ENCODE assay signal across 26 cellular contexts in genomic region chr9:18811171-18811570, GRCh38.
"Had no signal": no experiment of that assay in that cellular context is flagged by ENCODE, and none has a peak within 500 bp of the region (broad histone marks: within the 10 kb centered on the region; RNA-seq: fewer than 3 reads in every experiment).

No MANE protein-coding gene starts in this region.

- DNase-seq: activated CD4-positive, alpha-beta memory T cell treated with anti-CD3 and anti-CD28 coated beads, Interleukin-2, amount 10 ng/mL, durations not matched to agents 7 days and 5 days; activated CD4-positive, alpha-beta T cell treated with anti-CD3 and anti-CD28 coated beads for 1 hour; activated CD4-positive, alpha-beta T cell treated with anti-CD3 and anti-CD28 coated beads for 4 hours; activated CD4-positive, alpha-beta T cell treated with anti-CD3 and anti-CD28 coated beads, Interleukin-2, amount 10 ng/mL, durations not matched to agents 7 days and 5 days; activated CD4-positive, alpha-beta T cell treated with anti-CD3 and anti-CD28 coated beads, Interleukin-2, amount 50 U/mL, for 4 hours; activated CD8-positive, alpha-beta memory T cell treated with anti-CD3 and anti-CD28 coated beads, Interleukin-2, amount 50 U/mL, for 48 hours; activated gamma-delta T cell; activated naive CD4-positive, alpha-beta T cell; activated naive CD4-positive, alpha-beta T cell treated with anti-CD3 and anti-CD28 coated beads, Interleukin-2, amount 10 ng/mL, durations not matched to agents 7 days and 5 days; activated naive CD8-positive, alpha-beta T cell treated with anti-CD3 and anti-CD28 coated beads, Interleukin-2, amount 10 ng/mL, durations not matched to agents 7 days and 5 days; activated T-cell treated with anti-CD3 and anti-CD28 coated beads for 4 hours; activated T-cell treated with anti-CD3 and anti-CD28 coated beads, Interleukin-2, amount 50 U/mL, for 24 hours; activated T-cell treated with anti-CD3 and anti-CD28 coated beads, Interleukin-2, amount 50 U/mL, for 72 hours; brain microvascular endothelial cell; cortex of kidney; dermis blood vessel endothelial cell; effector CD4-positive, alpha-beta T cell; effector memory CD8-positive, alpha-beta T cell; erythroblast; foreskin keratinocyte; gastrocnemius medialis; T-helper 2 cell had no signal

- H3K4me3 ChIP-seq: esophagus muscularis mucosa, gastrocnemius medialis had no signal

- H3K4me1 ChIP-seq: foreskin keratinocyte, gastrocnemius medialis had no signal

- H3K27me3 ChIP-seq: brain microvascular endothelial cell, esophagus muscularis mucosa, foreskin keratinocyte, gastrocnemius medialis had no signal

- H3K36me3 ChIP-seq: brain microvascular endothelial cell, esophagus muscularis mucosa, gastrocnemius medialis had no signal

- H3K9me3 ChIP-seq: gastrocnemius medialis had no signal

- ATAC-seq: activated naive CD4-positive, alpha-beta T cell treated with anti-CD3 and anti-CD28 coated beads, Interleukin-2, amount 50 U/mL, for 72 hours; activated T-cell treated with anti-CD3 and anti-CD28 coated beads, Interleukin-2, amount 50 U/mL, for 72 hours; effector memory CD8-positive, alpha-beta T cell; foreskin keratinocyte; gastrocnemius medialis; WTC11 had no signal

- H3K27ac ChIP-seq: brain microvascular endothelial cell, esophagus muscularis mucosa, foreskin keratinocyte, gastrocnemius medialis, VCaP had no signal
